ENCODE assay signal across 9 cellular contexts in the genomic region with DNA sequence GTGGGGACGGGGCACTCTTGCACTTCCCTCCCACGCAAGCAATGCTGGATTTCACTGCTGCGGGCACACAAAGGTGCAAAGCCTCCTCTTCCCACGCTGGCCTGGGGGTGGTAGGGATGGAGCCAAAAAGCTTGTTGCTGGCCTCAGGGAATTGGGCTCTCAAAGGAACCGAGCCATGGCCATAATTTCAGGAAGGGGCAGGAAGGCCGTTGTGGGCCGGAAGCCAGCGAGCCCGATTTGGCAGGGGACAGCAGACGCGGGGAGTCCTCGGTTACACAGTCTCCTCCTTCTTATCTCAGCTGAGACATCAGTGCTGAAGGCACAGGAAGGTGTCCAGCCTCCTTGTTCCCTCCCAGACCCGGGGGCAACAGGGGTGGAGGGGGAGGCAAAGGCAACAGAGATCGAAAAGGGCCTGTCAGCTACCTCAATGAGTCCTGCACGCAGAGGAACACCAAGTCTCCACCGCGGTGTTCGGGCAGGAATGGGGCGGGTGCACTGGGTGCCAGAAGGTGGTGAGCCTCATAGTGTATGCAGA. TPM values are rescaled to one million over a fixed set of nuclear protein-coding genes. Genes with fewer than 3 reads are reported as not detected.
DNase-seq lines count a peak whose midpoint lies in the region; ATAC-seq and TF ChIP-seq lines count a peak whose summit lies in the region.
"Had no signal": no experiment of that assay in that cellular context is flagged by ENCODE, and none has a peak within 500 bp of the region (broad histone marks: within the 10 kb centered on the region; RNA-seq: fewer than 3 reads in every experiment).

No MANE protein-coding gene starts in this region.

- H3K4me3 Mint-ChIP-seq in WTC11 (peak overlapping the region; percentile 80), neural progenitor cell (no peak overlapping the region)

- H2AFZ ChIP-seq in neural progenitor cell (replicated peaks) = peak overlapping the region; percentile 98

- H3K27ac Mint-ChIP-seq in WTC11 (no peak overlapping the region), neural progenitor cell (no peak overlapping the region)

- peaks cover 6% of the 10 kb centered on the region for H3K9me3 ChIP-seq in BLaER1
- H3K9me3 ChIP-seq in esophagus (ENCODE audit: control insufficient read depth in 2 of 2, insufficient read depth in 1 of 2, low read depth in 1 of 2, low read length in 1 of 2) = no peaks in the 10 kb centered on the region
- H3K9me3 ChIP-seq in neural progenitor cell (ENCODE audit: low read depth) = no peaks in the 10 kb centered on the region
- no peaks in the 10 kb centered on the region for H3K9me3 ChIP-seq in SJCRH30 (replicated peaks)

- H3K9ac ChIP-seq in BLaER1 = peak overlapping the region; percentile 49
- no peak overlapping the region for H3K9ac ChIP-seq in neural progenitor cell

- POLR2A ChIA-PET in WTC11 (lab: Charles Lee) = interaction anchor here (1.5 kb wide), 1 partner anchor 174 kb away, joined by 4 read pairs; no protein-coding TSS in a partner anchor

- WGBS in esophagus, 2 donors = 22 to 23% methylated on average over 19 of the region's 19 CpGs

- no peaks in the 10 kb centered on the region for H3K36me3 ChIP-seq in BLaER1
- H3K36me3 ChIP-seq in esophagus (ENCODE audit: control insufficient read depth in 2 of 2, insufficient read depth in 2 of 2, low read length in 1 of 2) = no peaks in the 10 kb centered on the region
- H3K36me3 ChIP-seq in neural progenitor cell = no peaks in the 10 kb centered on the region
- no peaks in the 10 kb centered on the region for H3K36me3 ChIP-seq in SJCRH30
- H3K36me3 ChIP-seq: cardiac muscle cell had no signal

- CTCF ChIA-PET in WTC11 (lab: Charles Lee) = interaction anchor here (0.9 to 4.5 kb wide), 21 partner anchors 20 to 436 kb away, joined by 3 to 71 read pairs (median 7); a partner anchor contains a TSS

- H3K4me3 ChIP-seq in BLaER1 (peak overlapping the region; percentile 61), esophagus (ENCODE audit: low read depth in 1 of 2, low read length in 2 of 2) (peak overlapping the region; percentile 18 to 24), neural progenitor cell (no peak overlapping the region), SJCRH30 (no peak overlapping the region)

- ATAC-seq in WTC11 = no peak

- H3K4me2 ChIP-seq in BLaER1 (peak overlapping the region; percentile 87), neural progenitor cell (peak overlapping the region; percentile 61)

- DNase-seq in WTC11 (ENCODE audit: low spot score) (peak; percentile 14), neural progenitor cell (ENCODE audit: low spot score) (no peak), SJCRH30 (no peak), G401 (ENCODE audit: low spot score) (no peak), ecto neural progenitor cell (ENCODE audit: low spot score) (no peak), EL (no peak)

- TF ChIP-seq CTCF in WTC11 (IDR thresholded peaks at IDR 0.05) (no peak), neural progenitor cell (IDR thresholded peaks at IDR 0.05) (no peak)

- H3K27me3 Mint-ChIP-seq in WTC11 (ENCODE audit: low read depth) (peaks cover 45% of the 10 kb centered on the region), neural progenitor cell (ENCODE audit: insufficient read depth, low read depth) (peaks cover 8% of the 10 kb centered on the region)

- in situ Hi-C loops in G401 (cut with HindIII; ENCODE audit: low sequenced_read_pairs) = loop anchor here (5.0 kb wide), 1 partner anchor 218 kb away; no protein-coding TSS in a partner anchor

- H3K27me3 ChIP-seq in BLaER1 (no peaks in the 10 kb centered on the region), esophagus (ENCODE audit: control insufficient read depth in 1 of 2, insufficient read depth in 2 of 2, low read length in 2 of 2) (no peaks in the 10 kb centered on the region), neural progenitor cell (peaks cover 15% of the 10 kb centered on the region), SJCRH30 (no peaks in the 10 kb centered on the region)

- H3K9me3 Mint-ChIP-seq in WTC11 = peaks cover 10% of the 10 kb centered on the region
- H3K9me3 Mint-ChIP-seq in neural progenitor cell = no peaks in the 10 kb centered on the region

- no peak overlapping the region; the same call in 1 of the 2 replicates for H3K27ac ChIP-seq in BLaER1
- H3K27ac ChIP-seq in esophagus (ENCODE audit: low read depth in 2 of 2, low read length in 1 of 2) = peak overlapping the region; percentile 28 to 65
- H3K27ac ChIP-seq in neural progenitor cell = no peak overlapping the region
- H3K27ac ChIP-seq in SJCRH30 = no peak overlapping the region
- H3K27ac ChIP-seq: cardiac muscle cell had no signal

- H3K79me2 ChIP-seq in neural progenitor cell (ENCODE audit: low read depth) = no peaks in the 10 kb centered on the region

- H3F3A ChIP-seq in neural progenitor cell (ENCODE audit: low read depth) = no peaks in the 10 kb centered on the region

- no peaks in the 10 kb centered on the region; the same call in 1 of the 2 replicates for H3K36me3 Mint-ChIP-seq in WTC11
- no peaks in the 10 kb centered on the region for H3K36me3 Mint-ChIP-seq in neural progenitor cell

- H3K4me1 Mint-ChIP-seq in WTC11 (peaks cover 34% of the 10 kb centered on the region), neural progenitor cell (no peaks in the 10 kb centered on the region)

- H4K20me1 ChIP-seq in BLaER1 (no peaks in the 10 kb centered on the region), neural progenitor cell (ENCODE audit: low read depth) (no peaks in the 10 kb centered on the region)

- H3K4me1 ChIP-seq in BLaER1 (peaks cover 24% of the 10 kb centered on the region), esophagus (ENCODE audit: control insufficient read depth in 2 of 2, insufficient read depth in 2 of 2, low read length in 1 of 2) (peaks cover 0 to 11% of the 10 kb centered on the region in 2 donors), neural progenitor cell (no peaks in the 10 kb centered on the region), SJCRH30 (peaks cover 19% of the 10 kb centered on the region)

TF ChIP-seq in WTC11, 78 proteins besides CTCF, POLR2A, EP300 and RAD21:
- TF ChIP-seq JAZF1 (CRISPR knock-in tag; IDR thresholded peaks at IDR 0.05) = no peak
- no peak for TF ChIP-seq ETV6 (CRISPR knock-in tag; IDR thresholded peaks at IDR 0.05)
- no peak for TF ChIP-seq NFATC4 (CRISPR knock-in tag; IDR thresholded peaks at IDR 0.05)
- no peak for TF ChIP-seq EMX1 (CRISPR knock-in tag; IDR thresholded peaks at IDR 0.05)
- TF ChIP-seq SOX15 (CRISPR knock-in tag; IDR thresholded peaks at IDR 0.05) = no peak
- no peak for TF ChIP-seq TCF7 (CRISPR knock-in tag; IDR thresholded peaks at IDR 0.05; ENCODE audit: low read depth)
- no peak for TF ChIP-seq IRF2 (CRISPR knock-in tag; IDR thresholded peaks at IDR 0.05; ENCODE audit: borderline replicate concordance, low read depth)
- TF ChIP-seq ZNF138 (CRISPR knock-in tag; conservative IDR thresholded peaks at IDR 0.05) = no peak
- no peak for TF ChIP-seq MYBL2 (CRISPR knock-in tag; IDR thresholded peaks at IDR 0.05)
- no peak for TF ChIP-seq ZNF232 (CRISPR knock-in tag; IDR thresholded peaks at IDR 0.05)
- TF ChIP-seq KAT7 (CRISPR knock-in tag; IDR thresholded peaks at IDR 0.05; ENCODE audit: borderline replicate concordance) = no peak
- TF ChIP-seq, protein P1, sequence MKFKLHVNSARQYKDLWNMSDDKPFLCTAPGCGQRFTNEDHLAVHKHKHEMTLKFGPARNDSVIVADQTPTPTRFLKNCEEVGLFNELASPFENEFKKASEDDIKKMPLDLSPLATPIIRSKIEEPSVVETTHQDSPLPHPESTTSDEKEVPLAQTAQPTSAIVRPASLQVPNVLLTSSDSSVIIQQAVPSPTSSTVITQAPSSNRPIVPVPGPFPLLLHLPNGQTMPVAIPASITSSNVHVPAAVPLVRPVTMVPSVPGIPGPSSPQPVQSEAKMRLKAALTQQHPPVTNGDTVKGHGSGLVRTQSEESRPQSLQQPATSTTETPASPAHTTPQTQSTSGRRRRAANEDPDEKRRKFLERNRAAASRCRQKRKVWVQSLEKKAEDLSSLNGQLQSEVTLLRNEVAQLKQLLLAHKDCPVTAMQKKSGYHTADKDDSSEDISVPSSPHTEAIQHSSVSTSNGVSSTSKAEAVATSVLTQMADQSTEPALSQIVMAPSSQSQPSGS (CRISPR knock-in tag; IDR thresholded peaks at IDR 0.05; ENCODE audit: borderline replicate concordance, low read depth) = no peak
- TF ChIP-seq ZNF219 (CRISPR knock-in tag; IDR thresholded peaks at IDR 0.05; ENCODE audit: borderline replicate concordance) = no peak
- TF ChIP-seq ZNF263 (CRISPR knock-in tag; IDR thresholded peaks at IDR 0.05; ENCODE audit: low read depth) = no peak
- no peak for TF ChIP-seq MXD4 (CRISPR knock-in tag; IDR thresholded peaks at IDR 0.05; ENCODE audit: borderline replicate concordance)
- no peak for TF ChIP-seq SMAD3 (CRISPR knock-in tag; IDR thresholded peaks at IDR 0.05; ENCODE audit: borderline replicate concordance)
- TF ChIP-seq, protein P2, sequence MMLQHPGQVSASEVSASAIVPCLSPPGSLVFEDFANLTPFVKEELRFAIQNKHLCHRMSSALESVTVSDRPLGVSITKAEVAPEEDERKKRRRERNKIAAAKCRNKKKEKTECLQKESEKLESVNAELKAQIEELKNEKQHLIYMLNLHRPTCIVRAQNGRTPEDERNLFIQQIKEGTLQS (CRISPR knock-in tag; conservative IDR thresholded peaks at IDR 0.05) = no peak
- TF ChIP-seq NFYB (CRISPR knock-in tag; conservative IDR thresholded peaks at IDR 0.05; ENCODE audit: low read depth) = no peak
- TF ChIP-seq, protein P3, sequence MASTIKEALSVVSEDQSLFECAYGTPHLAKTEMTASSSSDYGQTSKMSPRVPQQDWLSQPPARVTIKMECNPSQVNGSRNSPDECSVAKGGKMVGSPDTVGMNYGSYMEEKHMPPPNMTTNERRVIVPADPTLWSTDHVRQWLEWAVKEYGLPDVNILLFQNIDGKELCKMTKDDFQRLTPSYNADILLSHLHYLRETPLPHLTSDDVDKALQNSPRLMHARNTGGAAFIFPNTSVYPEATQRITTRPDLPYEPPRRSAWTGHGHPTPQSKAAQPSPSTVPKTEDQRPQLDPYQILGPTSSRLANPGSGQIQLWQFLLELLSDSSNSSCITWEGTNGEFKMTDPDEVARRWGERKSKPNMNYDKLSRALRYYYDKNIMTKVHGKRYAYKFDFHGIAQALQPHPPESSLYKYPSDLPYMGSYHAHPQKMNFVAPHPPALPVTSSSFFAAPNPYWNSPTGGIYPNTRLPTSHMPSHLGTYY (CRISPR knock-in tag; IDR thresholded peaks at IDR 0.05) = no peak
- TF ChIP-seq SP1 (CRISPR knock-in tag; conservative IDR thresholded peaks at IDR 0.05) = no peak
TF ChIP-seq in WTC11: peak in this region for 0.

RNA-seq across cellular contexts. Expression of a gene that starts 59.5 kb away (rescaled TPM):
- total RNA-seq in WTC11 (2021) = 0.26 to 0.53 TPM (median 0.27 TPM) in 3 replicates
- polyA plus RNA-seq in esophagus = 1 to 10 TPM; 2.7 to 3.0 TPM
- total RNA-seq in neural progenitor cell (ENCODE audit: low replicate concordance) = 0.02 and 0.71 TPM in 2 replicates
- 16.5 and 18.6 TPM in 2 replicates for total RNA-seq in SJCRH30 (2014; rRNA removed; shearing (Covaris generic))
- not detected in 2 replicates for total RNA-seq in G401 (2014; rRNA removed; shearing (Covaris generic))
- total RNA-seq: cardiac muscle cell had no signal
- polyA plus RNA-seq: cardiac muscle cell had no signal

Comparison
In these comparisons a context has a peak if more than half of its experiments do, and no peak if none do; other contexts are left out.
1. H3K27ac ChIP-seq: peak in esophagus (2 of 2); none in BLaER1 (single experiment), neural progenitor cell (single experiment) and SJCRH30 (single experiment).
2. H3K4me3 ChIP-seq: peak in BLaER1 (single experiment) and esophagus (2 of 2); none in neural progenitor cell (single experiment) and SJCRH30 (single experiment).
3. RNA of a gene that starts 59.5 kb away (total RNA-seq): 16.5 to 18.6 TPM in SJCRH30; 0.26 to 0.53 TPM in WTC11, 0.02 to 0.71 TPM in neural progenitor cell and not detected in G401; every median in the first group is over 10 times any median in the second.